ENCODE assay signal across 14 cellular contexts in the genomic region with DNA sequence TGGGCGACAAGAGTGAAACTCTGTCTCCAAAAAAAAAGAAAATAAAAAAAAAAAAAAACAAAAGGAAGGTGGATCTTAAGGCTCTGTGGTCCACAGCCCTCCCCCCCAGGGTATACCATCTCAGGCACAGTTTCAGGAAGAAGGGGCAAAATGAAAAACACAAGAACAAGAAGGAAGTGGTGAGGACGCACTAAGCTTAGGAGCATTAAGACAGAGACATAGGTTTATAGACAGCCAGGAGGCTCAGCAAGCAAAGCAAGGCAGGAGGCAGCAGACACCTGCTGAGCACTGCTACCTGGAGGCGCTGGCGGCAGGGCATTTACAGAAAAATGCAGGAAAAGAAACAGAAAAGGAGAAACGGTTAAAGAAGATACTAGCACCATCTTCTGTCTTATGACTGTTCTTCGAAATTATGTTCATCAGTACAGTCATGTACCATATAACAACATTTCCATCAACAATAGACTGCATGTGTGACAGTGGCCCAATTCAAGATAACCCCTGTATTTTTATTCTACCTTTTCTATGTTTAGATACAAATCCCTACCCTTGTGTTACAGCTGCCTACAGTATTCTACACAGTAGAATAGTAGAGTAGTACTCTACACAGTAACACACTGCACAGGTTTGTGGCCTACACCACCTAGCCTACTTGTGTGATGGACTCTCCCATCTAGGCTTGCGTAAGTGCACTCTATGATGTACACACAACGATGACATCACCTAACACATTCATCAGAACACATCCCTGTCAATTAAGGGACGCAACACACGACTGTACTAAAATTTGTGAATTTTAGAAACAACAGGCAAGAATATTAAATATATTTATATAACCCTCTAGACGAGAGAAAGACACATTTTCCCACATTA.
DNase-seq lines count a peak whose midpoint lies in the region; ATAC-seq and TF ChIP-seq lines count a peak whose summit lies in the region.
"Had no signal": no experiment of that assay in that cellular context is flagged by ENCODE, and none has a peak within 500 bp of the region (broad histone marks: within the 10 kb centered on the region; RNA-seq: fewer than 3 reads in every experiment).

No MANE protein-coding gene starts in this region.

- H3K4me1 Mint-ChIP-seq in T-helper 17 cell (peaks cover 56% of the 10 kb centered on the region), H9 (no peaks in the 10 kb centered on the region; a peak in 1 of 4 replicates)

- no peaks in the 10 kb centered on the region for H3K27me3 ChIP-seq in effector memory CD4-positive, alpha-beta T cell (replicated peaks; ENCODE audit: control insufficient read depth, insufficient read depth, low read length, poor library complexity, severe bottlenecking)
- H3K27me3 ChIP-seq in H9 (ENCODE audit: insufficient read depth, low read length) (no peaks in the 10 kb centered on the region), mesendoderm (ENCODE audit: insufficient read depth, low read length, poor library complexity) (no peaks in the 10 kb centered on the region)
- H3K27me3 ChIP-seq: heart left ventricle had no signal

- H2BK15ac ChIP-seq in H9 (ENCODE audit: low read depth, low read length) (no peak overlapping the region), mesendoderm (replicated peaks; ENCODE audit: low read depth) (no peak overlapping the region)

- H4K91ac ChIP-seq in H9 (ENCODE audit: insufficient read length, low read depth, low read length), result no peak overlapping the region

- H3K27me3 Mint-ChIP-seq in T-helper 17 cell, result no peaks in the 10 kb centered on the region
- no peaks in the 10 kb centered on the region for H3K27me3 Mint-ChIP-seq in H9 (ENCODE audit: low read depth)

- no peak overlapping the region for H3K4me3 ChIP-seq in effector memory CD4-positive, alpha-beta T cell (ENCODE audit: insufficient read depth, low read depth, low read length, poor library complexity, severe bottlenecking)
- no peak overlapping the region for H3K4me3 ChIP-seq in mesendoderm (ENCODE audit: low read length)
- H3K4me3 ChIP-seq: heart left ventricle, thoracic aorta had no signal

- no peak overlapping the region for H2BK12ac ChIP-seq in H9 (ENCODE audit: insufficient read length, low read depth, low read length)

- no peak overlapping the region for H3K23ac ChIP-seq in H9 (ENCODE audit: insufficient read length, low read depth, low read length)
- no peak overlapping the region for H3K23ac ChIP-seq in mesendoderm (ENCODE audit: low read length)

- H4K8ac ChIP-seq in H9 (replicated peaks; ENCODE audit: insufficient read length, low read depth, low read length) (no peak overlapping the region), mesendoderm (ENCODE audit: low read depth, low read length) (no peak overlapping the region)

- H3K56ac ChIP-seq in H9 (ENCODE audit: insufficient read length, low read depth, low read length), result no peak overlapping the region
- no peak overlapping the region for H3K56ac ChIP-seq in mesendoderm (ENCODE audit: low read length)

- H3K27ac Mint-ChIP-seq in T-helper 17 cell (peak overlapping the region; percentile 84), H9 (peak overlapping the region in 1 of 3 experiments; percentile 59; a peak in 1 of 7 replicates)
- H3K27ac Mint-ChIP-seq: HFFc6 had no signal

- H2AK5ac ChIP-seq in H9 (ENCODE audit: insufficient read length, low read length), result no peak overlapping the region
- no peak overlapping the region for H2AK5ac ChIP-seq in mesendoderm (ENCODE audit: low read length)

- TF ChIP-seq CTCF in H9 (conservative IDR thresholded peaks at IDR 0.05), result no peak

- no peaks in the 10 kb centered on the region for H3K9me3 ChIP-seq in T-helper 17 cell (ENCODE audit: control insufficient read depth, low read length, poor library complexity, severe bottlenecking)
- no peaks in the 10 kb centered on the region for H3K9me3 ChIP-seq in effector memory CD4-positive, alpha-beta T cell (ENCODE audit: control insufficient read depth, low read length)
- H3K9me3 ChIP-seq in H9 (ENCODE audit: control insufficient read depth, low read depth, low read length), result no peaks in the 10 kb centered on the region
- H3K9me3 ChIP-seq: heart left ventricle, thoracic aorta had no signal

- ATAC-seq in T-helper 17 cell, result peak; percentile 86
- ATAC-seq in stimulated activated naive CD8-positive, alpha-beta T cell treated with anti-CD3 and anti-CD28 coated beads, Interleukin-15, Interleukin-2, amounts not matched to agents 100 U/mL and 50 U/mL, for 24 hours, result peak; percentile 33

- DNase-seq in activated CD4-positive, alpha-beta T cell treated with anti-CD3 and anti-CD28 coated beads, Interleukin-2, amount 50 U/mL, for 1 hour, result peak; percentile 33
- DNase-seq in activated CD4-positive, alpha-beta T cell treated with anti-CD3 and anti-CD28 coated beads, Interleukin-2, amount 50 U/mL, for 48 hours, result no peak
- DNase-seq in T-helper 17 cell (no peak), H9 (no peak), mesendoderm (no peak), NCI-H1930 (lab: John Stamatoyannopoulos, UW) (no peak)
- no peak for DNase-seq in effector memory CD4-positive, alpha-beta T cell
- no peak for DNase-seq in stimulated activated naive CD8-positive, alpha-beta T cell treated with anti-CD3 and anti-CD28 coated beads, Interleukin-15, Interleukin-2, amounts not matched to agents 100 U/mL and 50 U/mL, for 24 hours
- DNase-seq: Calu3, heart left ventricle, HFFc6, NCI-H2081 treated with DMSO at 0.1 percent for 48 hours, SHP77 had no signal

- H2BK20ac ChIP-seq in H9 (ENCODE audit: low read depth, low read length, poor library complexity, severe bottlenecking), result no peak overlapping the region

- no peak overlapping the region for H4K5ac ChIP-seq in H9 (ENCODE audit: insufficient read length, low read depth, low read length)
- no peak overlapping the region for H4K5ac ChIP-seq in mesendoderm (ENCODE audit: low read length)

- H3T11ph ChIP-seq in H9 (ENCODE audit: low read length), result no peak overlapping the region

- peaks cover 48% of the 10 kb centered on the region for H3K36me3 ChIP-seq in effector memory CD4-positive, alpha-beta T cell (ENCODE audit: control insufficient read depth, insufficient read depth, low read length)
- H3K36me3 ChIP-seq in mesendoderm (ENCODE audit: control insufficient read depth, insufficient read depth, low read length), result peaks cover 3% of the 10 kb centered on the region

- H3K79me2 ChIP-seq in H9 (ENCODE audit: insufficient read depth, low read length) (no peaks in the 10 kb centered on the region), mesendoderm (ENCODE audit: control insufficient read depth, insufficient read depth, low read length) (peaks cover 1% of the 10 kb centered on the region)

- no peaks in the 10 kb centered on the region for H3K9me3 Mint-ChIP-seq in H9
- H3K9me3 Mint-ChIP-seq: HFFc6 had no signal

- no peak overlapping the region for H3K9ac ChIP-seq in H9 (ENCODE audit: extremely low read depth, insufficient read length, low read length)
- H3K9ac ChIP-seq in mesendoderm (ENCODE audit: low read length), result no peak overlapping the region

- H2BK120ac ChIP-seq in H9 (ENCODE audit: low read depth, low read length, poor library complexity, severe bottlenecking) (no peak overlapping the region), mesendoderm (ENCODE audit: low read depth, low read length) (no peak overlapping the region)

- H2AFZ ChIP-seq in H9 (ENCODE audit: low read length), result no peak overlapping the region

- H3K4me2 ChIP-seq in H9 (ENCODE audit: insufficient read depth, insufficient read length, low read length), result no peak overlapping the region
- no peak overlapping the region for H3K4me2 ChIP-seq in mesendoderm (ENCODE audit: low read length)

- peaks cover 27% of the 10 kb centered on the region for H3K4me1 ChIP-seq in effector memory CD4-positive, alpha-beta T cell (ENCODE audit: control insufficient read depth, insufficient read depth, low read length, poor library complexity, severe bottlenecking)
- H3K4me1 ChIP-seq in H9 (ENCODE audit: insufficient read depth, low read length) (no peaks in the 10 kb centered on the region), mesendoderm (ENCODE audit: control insufficient read depth, low read depth, low read length) (peaks cover 5% of the 10 kb centered on the region)

- H3K4me3 Mint-ChIP-seq in T-helper 17 cell (peak overlapping the region; percentile 66), H9 (no peak overlapping the region)
- H3K4me3 Mint-ChIP-seq: HFFc6 had no signal

- peaks cover 19% of the 10 kb centered on the region for H3K36me3 Mint-ChIP-seq in T-helper 17 cell (ENCODE audit: low read depth)
- H3K36me3 Mint-ChIP-seq in H9 (ENCODE audit: insufficient read depth in 1 of 3, low read depth in 3 of 3), result peaks cover 25 to 72% (median 69%) of the 10 kb centered on the region in 3 experiments; a peak in 6 of 7 replicates

- H3K79me1 ChIP-seq in H9 (ENCODE audit: insufficient read depth, low read depth, low read length, poor library complexity, severe bottlenecking) (no peaks in the 10 kb centered on the region), mesendoderm (ENCODE audit: low read length) (peaks cover 2% of the 10 kb centered on the region)

- no CpG with 5 or more reads among the region's 11 CpGs for WGBS in H9 (ENCODE audit: extremely low coverage, insufficient read length, low lambda C conversion rate)
- no CpG with 5 or more reads among the region's 11 CpGs for WGBS in mesendoderm (ENCODE audit: extremely low coverage, insufficient coverage, low lambda C conversion rate)

- no peak overlapping the region for H3K4ac ChIP-seq in H9 (ENCODE audit: low read depth, low read length)
- no peak overlapping the region for H3K4ac ChIP-seq in mesendoderm (ENCODE audit: low read depth, low read length)

- H2BK5ac ChIP-seq in H9 (ENCODE audit: insufficient read length, low read length) (no peak overlapping the region), mesendoderm (ENCODE audit: low read length) (no peak overlapping the region)

- H3K14ac ChIP-seq in H9 (ENCODE audit: insufficient read depth, low read length), result no peak overlapping the region

- no peaks in the 10 kb centered on the region for H4K20me1 ChIP-seq in H9 (ENCODE audit: control insufficient read depth, insufficient read depth, insufficient read length)

- peak overlapping the region; percentile 28 for H3K27ac ChIP-seq in effector memory CD4-positive, alpha-beta T cell (ENCODE audit: insufficient read depth, low read length, poor library complexity, severe bottlenecking)
- H3K27ac ChIP-seq in H9 (ENCODE audit: insufficient read length, low read depth, low read length), result no peak overlapping the region
- no peak overlapping the region for H3K27ac ChIP-seq in mesendoderm (ENCODE audit: low read depth, low read length)
- H3K27ac ChIP-seq: thoracic aorta had no signal

- no peaks in the 10 kb centered on the region for H3K23me2 ChIP-seq in H9 (ENCODE audit: insufficient read length, low read depth, low read length, poor library complexity, severe bottlenecking)

- H3K18ac ChIP-seq in H9 (ENCODE audit: insufficient read length, low read depth, low read length) (no peak overlapping the region), mesendoderm (ENCODE audit: low read length) (no peak overlapping the region)
